8 cellular contexts compared by ENCODE assay signal in the genomic region with DNA sequence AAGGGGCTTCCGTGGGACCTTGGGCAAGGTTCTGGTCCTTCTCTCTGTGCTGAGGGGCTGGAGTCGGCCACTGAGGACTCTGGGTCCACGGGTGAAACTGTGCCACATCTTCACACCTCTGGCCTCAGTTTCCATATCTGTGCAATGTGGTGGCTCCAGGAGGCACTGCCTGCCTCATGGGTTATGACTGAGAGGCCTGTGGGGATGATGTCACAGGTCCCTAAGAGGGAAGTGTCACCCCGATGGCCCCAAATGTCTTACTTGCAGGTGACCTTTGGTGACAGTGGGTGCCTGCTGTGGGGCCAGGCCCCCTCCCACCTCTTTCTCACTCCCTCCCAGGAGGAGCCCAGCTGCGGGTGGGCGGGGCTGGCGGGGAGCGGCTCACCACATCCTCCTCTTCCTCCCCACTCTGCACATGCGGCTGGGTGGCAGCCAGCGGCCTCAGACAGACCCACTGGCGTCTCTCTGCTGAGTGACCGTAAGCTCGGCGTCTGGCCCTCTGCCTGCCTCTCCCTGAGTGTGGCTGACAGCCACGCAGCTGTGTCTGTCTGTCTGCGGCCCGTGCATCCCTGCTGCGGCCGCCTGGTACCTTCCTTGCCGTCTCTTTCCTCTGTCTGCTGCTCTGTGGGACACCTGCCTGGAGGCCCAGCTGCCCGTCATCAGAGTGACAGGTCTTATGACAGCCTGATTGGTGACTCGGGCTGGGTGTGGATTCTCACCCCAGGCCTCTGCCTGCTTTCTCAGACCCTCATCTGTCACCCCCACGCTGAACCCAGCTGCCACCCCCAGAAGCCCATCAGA. TPM values are rescaled to one million over a fixed set of nuclear protein-coding genes. Genes with fewer than 3 reads are reported as not detected.
DNase-seq lines count a peak whose midpoint lies in the region; ATAC-seq lines count a peak whose summit lies in the region.

A gene (plus strand): TSS at position 407 of the 801 bp plus-strand sequence. CDS start 27,898 bp downstream, outside the sequence.

- peak within 1 kb of the TSS; percentile 99 for H3K4me3 Mint-ChIP-seq in activated T-cell treated with anti-CD3 and anti-CD28 coated beads, Interleukin-2, amount 50 U/mL, for 4 hours

- no peaks in the 10 kb centered on the region for H3K9me3 Mint-ChIP-seq in activated T-cell treated with anti-CD3 and anti-CD28 coated beads, Interleukin-2, amount 50 U/mL, for 4 hours

- H3K36me3 Mint-ChIP-seq in activated T-cell treated with anti-CD3 and anti-CD28 coated beads, Interleukin-2, amount 50 U/mL, for 4 hours (ENCODE audit: insufficient read depth) = peaks cover 34% of the 10 kb centered on the region

- H3K4me1 Mint-ChIP-seq in activated T-cell treated with anti-CD3 and anti-CD28 coated beads, Interleukin-2, amount 50 U/mL, for 4 hours (ENCODE audit: low read depth) = peaks cover 52% of the 10 kb centered on the region

- peak; percentile 40 to 50 for DNase-seq in NOMO-1 (lab: John Stamatoyannopoulos, UW; ENCODE audit: unreplicated experiment in 2 of 2)
- DNase-seq in NOMO-1 treated with dmso at 0.1 percent for 144 hours (lab: John Stamatoyannopoulos, UW; ENCODE audit: unreplicated experiment) = no peak
- DNase-seq in OCI-M1 (lab: John Stamatoyannopoulos, UW) = peak; percentile 77
- DNase-seq in activated T-cell treated with anti-CD3 and anti-CD28 coated beads, Interleukin-2, amount 50 U/mL, for 4 hours = peak; percentile 92
- peak; percentile 89 for DNase-seq in Right ventricle myocardium inferior (ENCODE audit: missing footprints)
- DNase-seq in stimulated activated CD4-positive, alpha-beta T cell treated with anti-CD3 and anti-CD28 coated beads, Interleukin-2, amount 100 ng/mL, for 24 hours = peak; percentile 81 to 88
- no peak for DNase-seq in HPDE6-E6E7 (ENCODE audit: extremely low spot score)

- ATAC-seq in HG03060 (IDR thresholded peaks at IDR 0.05; ENCODE audit: low read depth, unreplicated experiment) = peak; percentile 37
- ATAC-seq in activated T-cell treated with anti-CD3 and anti-CD28 coated beads, Interleukin-2, amount 50 U/mL, for 4 hours = peak; percentile 58 to 60
- ATAC-seq in Right ventricle myocardium inferior = peak; percentile 74

- no peaks in the 10 kb centered on the region for H3K27me3 Mint-ChIP-seq in activated T-cell treated with anti-CD3 and anti-CD28 coated beads, Interleukin-2, amount 50 U/mL, for 4 hours (ENCODE audit: low read depth)

- intact Hi-C loops in Right ventricle myocardium inferior (cut with DNase I) = no loop called here

RNA-seq across cellular contexts. Expression of the gene that starts here (rescaled TPM):
- total RNA-seq in activated T-cell treated with anti-CD3 and anti-CD28 coated beads, Interleukin-2, amount 50 U/mL, for 4 hours = 10 to 100 TPM; 90.7 to 94.9 (median 91.4) TPM
- total RNA-seq in Right ventricle myocardium inferior = 0.14 TPM

Comparison
In these comparisons a context has a peak if more than half of its experiments do, and no peak if none do; other contexts are left out.
1. RNA of the gene that starts here (total RNA-seq): 90.7 to 94.9 TPM in activated T-cell treated with anti-CD3 and anti-CD28 coated beads, Interleukin-2, amount 50 U/mL, for 4 hours; 0.14 TPM in Right ventricle myocardium inferior (single experiment); every median in the first group is over 10 times any median in the second.
2. DNase-seq: peak in NOMO-1 (2 of 2), OCI-M1 (single experiment), activated T-cell treated with anti-CD3 and anti-CD28 coated beads, Interleukin-2, amount 50 U/mL, for 4 hours (single experiment) and stimulated activated CD4-positive, alpha-beta T cell treated with anti-CD3 and anti-CD28 coated beads, Interleukin-2, amount 100 ng/mL, for 24 hours (2 of 2); none in NOMO-1 treated with dmso at 0.1 percent for 144 hours (single experiment) and HPDE6-E6E7 (single experiment).
3. Peak in DNase-seq and ATAC-seq in Right ventricle myocardium inferior; RNA of the gene not detected or under 1 TPM.
4. Peak in every context shown above with its lines, with median percentiles within 50 percentile points of each other: ATAC-seq.